Comparison of ENCODE assay signal across 6 cellular contexts in the genomic region with DNA sequence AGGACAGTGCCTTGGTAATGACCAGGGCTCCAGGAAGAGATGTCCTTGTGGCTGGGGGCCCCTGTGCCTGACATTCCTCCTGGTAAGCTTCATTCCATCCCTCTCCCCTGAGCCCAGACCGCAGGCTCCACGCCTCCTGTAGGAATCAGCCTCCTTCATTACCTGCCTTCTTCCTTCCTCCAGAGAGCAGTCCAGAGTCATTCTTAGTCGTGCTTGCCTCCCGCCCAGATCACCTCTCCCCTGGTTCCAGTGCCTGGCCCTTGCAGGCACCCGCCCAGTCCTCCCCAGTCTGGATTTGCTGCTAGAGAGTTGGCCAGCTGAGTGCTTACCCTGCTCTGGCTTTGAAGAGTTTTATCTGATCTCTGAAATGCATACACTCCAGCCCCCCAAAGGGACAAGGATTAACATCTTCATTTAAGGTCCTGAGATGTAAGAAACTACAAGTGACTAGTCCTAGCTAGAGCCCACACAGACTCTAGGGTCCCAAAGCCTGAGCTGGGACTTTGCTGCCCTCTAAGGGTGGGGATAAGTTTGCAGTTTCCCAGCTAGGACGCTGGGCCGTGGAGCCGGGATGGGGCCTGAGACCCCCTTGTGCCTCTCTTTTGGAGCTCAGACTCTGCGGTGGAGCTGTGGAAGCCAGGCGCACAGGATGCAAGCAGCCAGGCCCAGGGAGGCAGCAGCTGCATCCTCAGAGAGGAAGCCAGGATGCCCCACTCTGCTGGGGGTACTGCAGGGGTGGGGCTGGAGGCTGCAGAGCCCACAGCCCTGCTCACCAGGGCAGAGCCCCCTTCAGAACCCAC. TPM values are rescaled to one million over a fixed set of nuclear protein-coding genes. Genes with fewer than 3 reads are reported as not detected.
DNase-seq lines count a peak whose midpoint lies in the region; ATAC-seq and TF ChIP-seq lines count a peak whose summit lies in the region.

No MANE protein-coding gene starts in this region.

- ATAC-seq in T-cell (replicated peaks in 1 of 4), result peak; percentile 73 to 85 (median 78)

- H3K27ac Mint-ChIP-seq in T-cell, result no peak overlapping the region

- no peaks in the 10 kb centered on the region for H3K27me3 Mint-ChIP-seq in T-cell

- H3K36me3 Mint-ChIP-seq in T-cell, result no peaks in the 10 kb centered on the region

- CTCF ChIA-PET in T-cell (lab: Charles Lee), result interaction anchor here (0.5 to 1.4 kb wide), 12 partner anchors 9 to 449 kb away, joined by 3 to 8 read pairs (median 3); a partner anchor contains a TSS

- peaks cover 6 to 11% (median 10%) of the 10 kb centered on the region in 3 donors for H3K4me1 Mint-ChIP-seq in T-cell

- H3K4me3 Mint-ChIP-seq in T-cell, result no peak overlapping the region

- no peak overlapping the region for H3K4me3 ChIP-seq in fibroblast of mammary gland (ENCODE audit: control insufficient read depth, low read depth, low read length)

- POLR2A ChIA-PET in T-cell (lab: Charles Lee), result interaction anchor here in 1 of 2 donors (0.5 to 0.7 kb wide), 3 partner anchors 14 to 1901 kb away, joined by 3 to 5 read pairs (median 3); no protein-coding TSS in a partner anchor

- peak; percentile 72 for TF ChIP-seq CTCF in fibroblast of mammary gland (conservative IDR thresholded peaks at IDR 0.05; ENCODE audit: control insufficient read depth, insufficient read depth, low read depth, low read length)

- DNase-seq in DMS153 treated with DMSO at 0.1 percent for 48 hours (lab: John Stamatoyannopoulos, UW; ENCODE audit: unreplicated experiment) (peak; percentile 3), DMS153 (lab: John Stamatoyannopoulos, UW) (no peak), T-cell (peak in 8 of 34 experiments; percentile 12 to 31 (median 22)), fibroblast of mammary gland (ENCODE audit: low read depth) (peak; percentile 53), DMS79 (lab: John Stamatoyannopoulos, UW) (no peak)
- peak; percentile 61 for DNase-seq in stimulated activated CD8-positive, alpha-beta memory T cell treated with anti-CD3 and anti-CD28 coated beads, Interleukin-4, amount 100 ng/mL, for 48 hours

- no peaks in the 10 kb centered on the region for H3K9me3 Mint-ChIP-seq in T-cell

RNA-seq across cellular contexts. Expression of a gene that starts 1.6 kb away (rescaled TPM):
- 10 to 100 TPM in 3 of 5 donors, 1 to 10 TPM in 2; 3.6 to 16.7 (median 11.7) TPM for total RNA-seq in T-cell

RNA-seq across cellular contexts. Expression of a gene that starts 10.6 kb away (rescaled TPM):
- total RNA-seq in T-cell, result 100 to 1,000 TPM; 116 to 189 (median 124) TPM

RNA-seq across cellular contexts. Expression of a gene that starts 10.8 kb away (rescaled TPM):
- 10 to 100 TPM; 16.2 to 26.8 (median 21.9) TPM for total RNA-seq in T-cell

RNA-seq across cellular contexts. Expression of a gene that starts 44.6 kb away (rescaled TPM):
- 100 to 1,000 TPM in 3 of 5 donors, 10 to 100 TPM in 2; 55.0 to 136 (median 123) TPM for total RNA-seq in T-cell

Comparison
In these comparisons a context has a peak if more than half of its experiments do, and no peak if none do; other contexts are left out.
1. DNase-seq: peak in DMS153 treated with DMSO at 0.1 percent for 48 hours (single experiment), fibroblast of mammary gland (single experiment) and stimulated activated CD8-positive, alpha-beta memory T cell treated with anti-CD3 and anti-CD28 coated beads, Interleukin-4, amount 100 ng/mL, for 48 hours (single experiment); none in DMS153 (single experiment) and DMS79 (single experiment).